8 cellular contexts compared by ENCODE assay signal in genomic region chr17:75088902-75089417, GRCh38. TPM values are rescaled to one million over a fixed set of nuclear protein-coding genes. Genes with fewer than 3 reads are reported as not detected.
DNase-seq lines count a peak whose midpoint lies in the region; ATAC-seq and TF ChIP-seq lines count a peak whose summit lies in the region.

No MANE protein-coding gene starts in this region.

- DNase-seq in BJ (ENCODE audit: low read depth) (no peak), choroid plexus epithelial cell (ENCODE audit: low read depth) (peak; percentile 48), NCI-H1092 (lab: John Stamatoyannopoulos, UW) (no peak), NCI-H1694 treated with DMSO at 0.1 percent for 48 hours (lab: John Stamatoyannopoulos, UW) (no peak)
- DNase-seq in activated CD8-positive, alpha-beta memory T cell treated with anti-CD3 and anti-CD28 coated beads, Interleukin-2, amount 10 ng/mL, durations not matched to agents 7 days and 5 days: no peak

- TF ChIP-seq CTCF in BJ (IDR thresholded peaks at IDR 0.05; ENCODE audit: insufficient read depth, low read depth, low read length) (no peak), Loucy (conservative IDR thresholded peaks at IDR 0.05; ENCODE audit: low read length) (no peak), choroid plexus epithelial cell (conservative IDR thresholded peaks at IDR 0.05; ENCODE audit: low read depth, low read length) (no peak)

- H4K20me1 ChIP-seq in Loucy (ENCODE audit: insufficient read depth, low read length, poor library complexity, severe bottlenecking): no peaks in the 10 kb centered on the region

- no peaks in the 10 kb centered on the region for H3K27me3 ChIP-seq in BJ (ENCODE audit: control insufficient read depth, insufficient read depth, low read length)
- H3K27me3 ChIP-seq in Loucy (ENCODE audit: insufficient read depth, low read length, poor library complexity, severe bottlenecking): no peaks in the 10 kb centered on the region
- H3K27me3 ChIP-seq in muscle layer of duodenum (ENCODE audit: low read depth, low read length): no peaks in the 10 kb centered on the region

- no peaks in the 10 kb centered on the region for H3K36me3 Mint-ChIP-seq in activated CD8-positive, alpha-beta memory T cell treated with anti-CD3 and anti-CD28 coated beads, Interleukin-2, amount 10 ng/mL, durations not matched to agents 7 days and 5 days

- no peak overlapping the region for H3K4me3 Mint-ChIP-seq in activated CD8-positive, alpha-beta memory T cell treated with anti-CD3 and anti-CD28 coated beads, Interleukin-2, amount 10 ng/mL, durations not matched to agents 7 days and 5 days

- H3K9ac ChIP-seq in Loucy (ENCODE audit: low read depth, low read length, poor library complexity, severe bottlenecking): peak overlapping the region; percentile 74

- peak overlapping the region; percentile 76 for H3K4me2 ChIP-seq in Loucy (ENCODE audit: low read depth, low read length, poor library complexity, severe bottlenecking)

- no peaks in the 10 kb centered on the region for H3K79me2 ChIP-seq in Loucy (ENCODE audit: insufficient read depth, low read length)

- H3K4me3 ChIP-seq in BJ (ENCODE audit: low read depth, low read length) (peak overlapping the region; percentile 69), Loucy (ENCODE audit: low read length, poor library complexity, severe bottlenecking) (peak overlapping the region; percentile 75), choroid plexus epithelial cell (ENCODE audit: low read depth, low read length) (peak overlapping the region; percentile 5), muscle layer of duodenum (ENCODE audit: low read depth in 1 of 2, low read length in 2 of 2) (peak overlapping the region; percentile 55 to 59)

- H3K9me3 Mint-ChIP-seq in activated CD8-positive, alpha-beta memory T cell treated with anti-CD3 and anti-CD28 coated beads, Interleukin-2, amount 10 ng/mL, durations not matched to agents 7 days and 5 days (ENCODE audit: low read depth): no peaks in the 10 kb centered on the region

- POLR2A ChIA-PET in BJ (lab: Charles Lee): no interaction called here

- H3K36me3 ChIP-seq in BJ (ENCODE audit: control insufficient read depth, insufficient read depth, low read length): no peaks in the 10 kb centered on the region
- H3K36me3 ChIP-seq in Loucy (ENCODE audit: insufficient read depth, low read length): no peaks in the 10 kb centered on the region
- no peaks in the 10 kb centered on the region for H3K36me3 ChIP-seq in muscle layer of duodenum (ENCODE audit: control insufficient read depth in 1 of 2, insufficient read depth in 2 of 2, low read length in 2 of 2)

- ATAC-seq in activated CD8-positive, alpha-beta memory T cell treated with anti-CD3 and anti-CD28 coated beads, Interleukin-2, amount 10 ng/mL, durations not matched to agents 7 days and 5 days: no peak
- no peak for ATAC-seq in GM19452 (IDR thresholded peaks at IDR 0.05; ENCODE audit: unreplicated experiment)

- H3K9me2 ChIP-seq in Loucy (replicated peaks; ENCODE audit: low read depth, low read length): no peaks in the 10 kb centered on the region

- H3K27me3 Mint-ChIP-seq in activated CD8-positive, alpha-beta memory T cell treated with anti-CD3 and anti-CD28 coated beads, Interleukin-2, amount 10 ng/mL, durations not matched to agents 7 days and 5 days: no peaks in the 10 kb centered on the region

- H3K9me3 ChIP-seq in Loucy (ENCODE audit: insufficient read depth, low read depth, low read length): no peaks in the 10 kb centered on the region
- no peaks in the 10 kb centered on the region for H3K9me3 ChIP-seq in muscle layer of duodenum (ENCODE audit: control insufficient read depth in 1 of 2, low read length in 2 of 2)

- no peak overlapping the region for H3K27ac Mint-ChIP-seq in activated CD8-positive, alpha-beta memory T cell treated with anti-CD3 and anti-CD28 coated beads, Interleukin-2, amount 10 ng/mL, durations not matched to agents 7 days and 5 days

- H2AFZ ChIP-seq in Loucy (ENCODE audit: low read length): no peak overlapping the region

- H3K4me1 ChIP-seq in Loucy (ENCODE audit: insufficient read depth, low read length, poor library complexity, severe bottlenecking) (peaks cover 17% of the 10 kb centered on the region), muscle layer of duodenum (ENCODE audit: control insufficient read depth in 1 of 2, insufficient read depth in 2 of 2, low read length in 2 of 2) (peaks cover 3 to 19% of the 10 kb centered on the region in 2 donors)

- H3K4me1 Mint-ChIP-seq in activated CD8-positive, alpha-beta memory T cell treated with anti-CD3 and anti-CD28 coated beads, Interleukin-2, amount 10 ng/mL, durations not matched to agents 7 days and 5 days: peaks cover 28% of the 10 kb centered on the region

- H3F3A ChIP-seq in Loucy (ENCODE audit: low read depth): no peaks in the 10 kb centered on the region

- CTCF ChIA-PET in BJ (lab: Yijun Ruan, JAX): interaction anchor here (1.0 to 1.4 kb wide), 4 partner anchors 15 to 42 kb away, joined by 3 to 4 read pairs (median 4); partner anchors contain the start of gene NT5C
- CTCF ChIA-PET in activated CD8-positive, alpha-beta memory T cell treated with anti-CD3 and anti-CD28 coated beads, Interleukin-2, amount 10 ng/mL, durations not matched to agents 7 days and 5 days (lab: Charles Lee): interaction anchor here (0.7 to 2.5 kb wide), 8 partner anchors 9 to 127 kb away, joined by 3 to 9 read pairs (median 4); partner anchors contain the start of gene SUMO2

- peak overlapping the region; percentile 79 for H3K27ac ChIP-seq in muscle layer of duodenum (ENCODE audit: low read length)

RNA-seq across cellular contexts. Expression of gene SLC16A5, which starts 1.2 kb away (rescaled TPM):
- polyA plus RNA-seq in BJ (2011; rRNA removed): 8.7 and 18.3 TPM in 2 replicates
- 12.5 and 12.8 TPM in 2 replicates for polyA minus RNA-seq in BJ (2011; rRNA and poly(A)+ RNA removed)
- 1 to 10 TPM; 2.3 to 3.2 TPM for total RNA-seq in activated CD8-positive, alpha-beta memory T cell treated with anti-CD3 and anti-CD28 coated beads, Interleukin-2, amount 10 ng/mL, durations not matched to agents 7 days and 5 days

RNA-seq across cellular contexts. Expression of gene ARMC7, which starts 20.8 kb away (rescaled TPM):
- 5.7 and 6.9 TPM in 2 replicates for polyA plus RNA-seq in BJ (2011; rRNA removed)
- 7.5 and 7.8 TPM in 2 replicates for polyA minus RNA-seq in BJ (2011; rRNA and poly(A)+ RNA removed)
- total RNA-seq in activated CD8-positive, alpha-beta memory T cell treated with anti-CD3 and anti-CD28 coated beads, Interleukin-2, amount 10 ng/mL, durations not matched to agents 7 days and 5 days: 10 to 100 TPM; 13.5 to 14.5 TPM

RNA-seq across cellular contexts. Expression of gene KCTD2, which starts 41.9 kb away (rescaled TPM):
- 23.5 and 28.0 TPM in 2 replicates for polyA plus RNA-seq in BJ (2011; rRNA removed)
- polyA minus RNA-seq in BJ (2011; rRNA and poly(A)+ RNA removed): 11.1 and 17.3 TPM in 2 replicates
- 10 to 100 TPM; 16.8 to 19.1 TPM for total RNA-seq in activated CD8-positive, alpha-beta memory T cell treated with anti-CD3 and anti-CD28 coated beads, Interleukin-2, amount 10 ng/mL, durations not matched to agents 7 days and 5 days

RNA-seq across cellular contexts. Expression of gene ATP5PD, which starts 42.2 kb away (rescaled TPM):
- polyA plus RNA-seq in BJ (2011; rRNA removed): 160 and 304 TPM in 2 replicates
- polyA minus RNA-seq in BJ (2011; rRNA and poly(A)+ RNA removed): 71.0 and 110 TPM in 2 replicates
- total RNA-seq in activated CD8-positive, alpha-beta memory T cell treated with anti-CD3 and anti-CD28 coated beads, Interleukin-2, amount 10 ng/mL, durations not matched to agents 7 days and 5 days: 100 to 1,000 TPM; 188 to 210 TPM

RNA-seq across cellular contexts. Expression of gene NT5C, which starts 42.6 kb away (rescaled TPM):
- polyA plus RNA-seq in BJ (2011; rRNA removed): 38.3 and 61.8 TPM in 2 replicates
- polyA minus RNA-seq in BJ (2011; rRNA and poly(A)+ RNA removed): 13.7 and 21.7 TPM in 2 replicates
- 10 to 100 TPM; 65.2 to 73.1 TPM for total RNA-seq in activated CD8-positive, alpha-beta memory T cell treated with anti-CD3 and anti-CD28 coated beads, Interleukin-2, amount 10 ng/mL, durations not matched to agents 7 days and 5 days

Comparison
In these comparisons a context has a peak if more than half of its experiments do, and no peak if none do; other contexts are left out.
1. H3K4me3 ChIP-seq: peak in every context shown above with its lines; median percentile 75 in Loucy; 69 in BJ; 57 in muscle layer of duodenum; 5 in choroid plexus epithelial cell.